ENCODE assay signal across 1 cellular context in the genomic region with DNA sequence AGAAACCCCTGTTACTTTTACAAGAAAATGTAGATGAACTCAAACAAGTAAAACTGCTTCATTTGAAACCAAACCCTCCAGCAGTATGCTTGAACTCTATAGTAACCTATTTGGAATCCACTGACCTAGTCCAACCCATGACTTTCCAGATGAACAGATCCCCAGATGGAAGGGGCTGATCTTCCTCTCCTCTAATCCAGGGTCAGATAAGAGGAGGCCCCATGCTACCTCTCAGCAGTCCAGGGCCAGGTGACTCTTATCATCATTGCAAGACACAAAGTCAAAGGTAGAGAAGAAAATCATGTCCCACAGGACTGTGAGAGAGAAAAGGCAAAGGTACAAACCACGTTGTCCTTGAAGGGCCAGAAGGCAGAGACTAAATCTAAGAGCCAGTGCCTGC.
TF ChIP-seq lines count a peak whose summit lies in the region.

No MANE protein-coding gene starts in this region.

TF ChIP-seq in K562, 482 proteins besides CTCF, POLR2A, EP300 and RAD21 (continued from another document and continues in another):
- TF ChIP-seq, protein P1, sequence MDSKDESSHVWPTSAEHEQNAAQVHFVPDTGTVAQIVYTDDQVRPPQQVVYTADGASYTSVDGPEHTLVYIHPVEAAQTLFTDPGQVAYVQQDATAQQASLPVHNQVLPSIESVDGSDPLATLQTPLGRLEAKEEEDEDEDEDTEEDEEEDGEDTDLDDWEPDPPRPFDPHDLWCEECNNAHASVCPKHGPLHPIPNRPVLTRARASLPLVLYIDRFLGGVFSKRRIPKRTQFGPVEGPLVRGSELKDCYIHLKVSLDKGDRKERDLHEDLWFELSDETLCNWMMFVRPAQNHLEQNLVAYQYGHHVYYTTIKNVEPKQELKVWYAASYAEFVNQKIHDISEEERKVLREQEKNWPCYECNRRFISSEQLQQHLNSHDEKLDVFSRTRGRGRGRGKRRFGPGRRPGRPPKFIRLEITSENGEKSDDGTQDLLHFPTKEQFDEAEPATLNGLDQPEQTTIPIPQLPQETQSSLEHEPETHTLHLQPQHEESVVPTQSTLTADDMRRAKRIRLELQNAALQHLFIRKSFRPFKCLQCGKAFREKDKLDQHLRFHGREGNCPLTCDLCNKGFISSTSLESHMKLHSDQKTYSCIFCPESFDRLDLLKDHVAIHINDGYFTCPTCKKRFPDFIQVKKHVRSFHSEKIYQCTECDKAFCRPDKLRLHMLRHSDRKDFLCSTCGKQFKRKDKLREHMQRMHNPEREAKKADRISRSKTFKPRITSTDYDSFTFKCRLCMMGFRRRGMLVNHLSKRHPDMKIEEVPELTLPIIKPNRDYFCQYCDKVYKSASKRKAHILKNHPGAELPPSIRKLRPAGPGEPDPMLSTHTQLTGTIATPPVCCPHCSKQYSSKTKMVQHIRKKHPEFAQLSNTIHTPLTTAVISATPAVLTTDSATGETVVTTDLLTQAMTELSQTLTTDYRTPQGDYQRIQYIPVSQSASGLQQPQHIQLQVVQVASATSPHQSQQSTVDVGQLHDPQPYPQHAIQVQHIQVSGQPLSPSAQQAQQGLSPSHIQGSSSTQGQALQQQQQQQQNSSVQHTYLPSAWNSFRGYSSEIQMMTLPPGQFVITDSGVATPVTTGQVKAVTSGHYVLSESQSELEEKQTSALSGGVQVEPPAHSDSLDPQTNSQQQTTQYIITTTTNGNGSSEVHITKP (IDR thresholded peaks at IDR 0.05; ENCODE audit: partially characterized antibody) = no peak
- TF ChIP-seq FOXM1 (IDR thresholded peaks at IDR 0.05; ENCODE audit: low read depth) (peak; percentile 60; the same call in 1 of the 2 replicates), FOXM1 (CRISPR knock-in tag; IDR thresholded peaks at IDR 0.05; ENCODE audit: low read depth) (no peak), TCFL5 (CRISPR knock-in tag; conservative IDR thresholded peaks at IDR 0.05) (no peak), ADNP (tag; IDR thresholded peaks at IDR 0.05) (no peak), IRF2 (CRISPR knock-in tag; IDR thresholded peaks at IDR 0.05) (no peak), ZNF780A (CRISPR knock-in tag; IDR thresholded peaks at IDR 0.05) (no peak), ZNF830 (CRISPR knock-in tag; IDR thresholded peaks at IDR 0.05) (no peak), YBX1 (IDR thresholded peaks at IDR 0.05) (no peak), ASH1L (IDR thresholded peaks at IDR 0.05; ENCODE audit: borderline replicate concordance, low read depth, partially characterized antibody) (no peak), ARHGAP35 (IDR thresholded peaks at IDR 0.05; ENCODE audit: partially characterized antibody) (no peak), ETV1 (tag; conservative IDR thresholded peaks at IDR 0.05; ENCODE audit: low read depth) (no peak), NR2F6 (CRISPR knock-in tag; IDR thresholded peaks at IDR 0.05) (no peak), TCF7L2 (IDR thresholded peaks at IDR 0.05; ENCODE audit: low read depth, low read length) (no peak), HDAC8 (tag; IDR thresholded peaks at IDR 0.05) (no peak), MCM2 (IDR thresholded peaks at IDR 0.05; ENCODE audit: low read depth) (no peak), ZNF134 (CRISPR knock-in tag; conservative IDR thresholded peaks at IDR 0.05) (no peak), NCOA1 (IDR thresholded peaks at IDR 0.05; ENCODE audit: low read depth) (peak; percentile 54; the same call in 1 of the 2 replicates), ZNF778 (CRISPR knock-in tag; IDR thresholded peaks at IDR 0.05) (no peak), CBFA2T2 (conservative IDR thresholded peaks at IDR 0.05) (peak; percentile 90), KLF10 (CRISPR knock-in tag; IDR thresholded peaks at IDR 0.05) (no peak), STAG1 (CRISPR knock-in tag; IDR thresholded peaks at IDR 0.05; ENCODE audit: borderline replicate concordance) (no peak), SMARCE1 (IDR thresholded peaks at IDR 0.05) (peak; percentile 65; the same call in 1 of the 2 replicates), RBM22 (IDR thresholded peaks at IDR 0.05; ENCODE audit: low read depth, low read length, poor library complexity, severe bottlenecking) (no peak), ZNF695 (CRISPR knock-in tag; IDR thresholded peaks at IDR 0.05) (no peak), TAF9B (IDR thresholded peaks at IDR 0.05; ENCODE audit: partially characterized antibody) (no peak), ZNF311 (CRISPR knock-in tag; IDR thresholded peaks at IDR 0.05) (no peak), STAT5A (IDR thresholded peaks at IDR 0.05; ENCODE audit: borderline replicate concordance, low read length) (peak; percentile 67), ZFPM2 (CRISPR knock-in tag; IDR thresholded peaks at IDR 0.05) (no peak), MEF2A (IDR thresholded peaks at IDR 0.05; ENCODE audit: control insufficient read depth, low read depth, low read length) (no peak), ZNF507 (tag; conservative IDR thresholded peaks at IDR 0.05) (no peak), POLR2H (tag; IDR thresholded peaks at IDR 0.05; ENCODE audit: low read depth) (no peak), EGR1 (conservative IDR thresholded peaks at IDR 0.05) (no peak), SMAD3 (CRISPR knock-in tag; conservative IDR thresholded peaks at IDR 0.05) (no peak), ZNF766 (CRISPR knock-in tag; conservative IDR thresholded peaks at IDR 0.05) (no peak), SIX5 (IDR thresholded peaks at IDR 0.05; ENCODE audit: borderline replicate concordance in 1 of 2, insufficient read depth in 1 of 2, low read depth in 1 of 2, low read length in 2 of 2) (no peak), NRF1 (conservative IDR thresholded peaks at IDR 0.05 in 1 of 2, IDR thresholded peaks at IDR 0.05 in 1 of 2) (no peak), FIP1L1 (IDR thresholded peaks at IDR 0.05; ENCODE audit: low read depth, low read length, poor library complexity, severe bottlenecking) (no peak), ZNF282 (CRISPR knock-in tag; IDR thresholded peaks at IDR 0.05) (no peak), THRAP3 (IDR thresholded peaks at IDR 0.05; ENCODE audit: borderline replicate concordance) (no peak), RCOR1 (IDR thresholded peaks at IDR 0.05; ENCODE audit: borderline replicate concordance in 1 of 2, low read depth in 2 of 2, low read length in 2 of 2) (peak in 1 of 2 experiments; percentile 87; a peak in 2 of 4 replicates), MAFK (IDR thresholded peaks at IDR 0.05; ENCODE audit: low read length) (no peak), PCBP1 (IDR thresholded peaks at IDR 0.05; ENCODE audit: low read depth, low read length, poor library complexity, severe bottlenecking) (no peak), SMARCC2 (IDR thresholded peaks at IDR 0.05; ENCODE audit: low read depth) (no peak), KLF13 (tag; IDR thresholded peaks at IDR 0.05; ENCODE audit: borderline replicate concordance, low read depth) (no peak), CBX2 (IDR thresholded peaks at IDR 0.05; ENCODE audit: insufficient read depth, low read length, poor library complexity, severe bottlenecking) (no peak), CC2D1A (IDR thresholded peaks at IDR 0.05) (peak; percentile 80; the same call in 1 of the 2 replicates), ZNF445 (CRISPR knock-in tag; IDR thresholded peaks at IDR 0.05; ENCODE audit: low read depth) (no peak), ELF1 (tag; IDR thresholded peaks at IDR 0.05) (no peak)
- TF ChIP-seq, protein P2, sequence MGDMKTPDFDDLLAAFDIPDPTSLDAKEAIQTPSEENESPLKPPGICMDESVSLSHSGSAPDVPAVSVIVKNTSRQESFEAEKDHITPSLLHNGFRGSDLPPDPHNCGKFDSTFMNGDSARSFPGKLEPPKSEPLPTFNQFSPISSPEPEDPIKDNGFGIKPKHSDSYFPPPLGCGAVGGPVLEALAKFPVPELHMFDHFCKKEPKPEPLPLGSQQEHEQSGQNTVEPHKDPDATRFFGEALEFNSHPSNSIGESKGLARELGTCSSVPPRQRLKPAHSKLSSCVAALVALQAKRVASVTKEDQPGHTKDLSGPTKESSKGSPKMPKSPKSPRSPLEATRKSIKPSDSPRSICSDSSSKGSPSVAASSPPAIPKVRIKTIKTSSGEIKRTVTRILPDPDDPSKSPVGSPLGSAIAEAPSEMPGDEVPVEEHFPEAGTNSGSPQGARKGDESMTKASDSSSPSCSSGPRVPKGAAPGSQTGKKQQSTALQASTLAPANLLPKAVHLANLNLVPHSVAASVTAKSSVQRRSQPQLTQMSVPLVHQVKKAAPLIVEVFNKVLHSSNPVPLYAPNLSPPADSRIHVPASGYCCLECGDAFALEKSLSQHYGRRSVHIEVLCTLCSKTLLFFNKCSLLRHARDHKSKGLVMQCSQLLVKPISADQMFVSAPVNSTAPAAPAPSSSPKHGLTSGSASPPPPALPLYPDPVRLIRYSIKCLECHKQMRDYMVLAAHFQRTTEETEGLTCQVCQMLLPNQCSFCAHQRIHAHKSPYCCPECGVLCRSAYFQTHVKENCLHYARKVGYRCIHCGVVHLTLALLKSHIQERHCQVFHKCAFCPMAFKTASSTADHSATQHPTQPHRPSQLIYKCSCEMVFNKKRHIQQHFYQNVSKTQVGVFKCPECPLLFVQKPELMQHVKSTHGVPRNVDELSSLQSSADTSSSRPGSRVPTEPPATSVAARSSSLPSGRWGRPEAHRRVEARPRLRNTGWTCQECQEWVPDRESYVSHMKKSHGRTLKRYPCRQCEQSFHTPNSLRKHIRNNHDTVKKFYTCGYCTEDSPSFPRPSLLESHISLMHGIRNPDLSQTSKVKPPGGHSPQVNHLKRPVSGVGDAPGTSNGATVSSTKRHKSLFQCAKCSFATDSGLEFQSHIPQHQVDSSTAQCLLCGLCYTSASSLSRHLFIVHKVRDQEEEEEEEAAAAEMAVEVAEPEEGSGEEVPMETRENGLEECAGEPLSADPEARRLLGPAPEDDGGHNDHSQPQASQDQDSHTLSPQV (IDR thresholded peaks at IDR 0.05) = peak; percentile 51; the same call in 1 of the 2 replicates
- TF ChIP-seq, protein P3, sequence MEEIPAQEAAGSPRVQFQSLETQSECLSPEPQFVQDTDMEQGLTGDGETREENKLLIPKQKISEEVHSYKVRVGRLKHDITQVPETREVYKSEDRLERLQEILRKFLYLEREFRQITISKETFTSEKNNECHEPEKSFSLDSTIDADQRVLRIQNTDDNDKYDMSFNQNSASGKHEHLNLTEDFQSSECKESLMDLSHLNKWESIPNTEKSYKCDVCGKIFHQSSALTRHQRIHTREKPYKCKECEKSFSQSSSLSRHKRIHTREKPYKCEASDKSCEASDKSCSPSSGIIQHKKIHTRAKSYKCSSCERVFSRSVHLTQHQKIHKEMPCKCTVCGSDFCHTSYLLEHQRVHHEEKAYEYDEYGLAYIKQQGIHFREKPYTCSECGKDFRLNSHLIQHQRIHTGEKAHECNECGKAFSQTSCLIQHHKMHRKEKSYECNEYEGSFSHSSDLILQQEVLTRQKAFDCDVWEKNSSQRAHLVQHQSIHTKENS (CRISPR knock-in tag; IDR thresholded peaks at IDR 0.05) = no peak
- TF ChIP-seq, protein P4, sequence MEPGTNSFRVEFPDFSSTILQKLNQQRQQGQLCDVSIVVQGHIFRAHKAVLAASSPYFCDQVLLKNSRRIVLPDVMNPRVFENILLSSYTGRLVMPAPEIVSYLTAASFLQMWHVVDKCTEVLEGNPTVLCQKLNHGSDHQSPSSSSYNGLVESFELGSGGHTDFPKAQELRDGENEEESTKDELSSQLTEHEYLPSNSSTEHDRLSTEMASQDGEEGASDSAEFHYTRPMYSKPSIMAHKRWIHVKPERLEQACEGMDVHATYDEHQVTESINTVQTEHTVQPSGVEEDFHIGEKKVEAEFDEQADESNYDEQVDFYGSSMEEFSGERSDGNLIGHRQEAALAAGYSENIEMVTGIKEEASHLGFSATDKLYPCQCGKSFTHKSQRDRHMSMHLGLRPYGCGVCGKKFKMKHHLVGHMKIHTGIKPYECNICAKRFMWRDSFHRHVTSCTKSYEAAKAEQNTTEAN (CRISPR knock-in tag; IDR thresholded peaks at IDR 0.05) = no peak
- TF ChIP-seq, protein P5, sequence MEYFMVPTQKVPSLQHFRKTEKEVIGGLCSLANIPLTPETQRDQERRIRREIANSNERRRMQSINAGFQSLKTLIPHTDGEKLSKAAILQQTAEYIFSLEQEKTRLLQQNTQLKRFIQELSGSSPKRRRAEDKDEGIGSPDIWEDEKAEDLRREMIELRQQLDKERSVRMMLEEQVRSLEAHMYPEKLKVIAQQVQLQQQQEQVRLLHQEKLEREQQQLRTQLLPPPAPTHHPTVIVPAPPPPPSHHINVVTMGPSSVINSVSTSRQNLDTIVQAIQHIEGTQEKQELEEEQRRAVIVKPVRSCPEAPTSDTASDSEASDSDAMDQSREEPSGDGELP (CRISPR knock-in tag; IDR thresholded peaks at IDR 0.05; ENCODE audit: borderline replicate concordance) = 0 out of 2 replicates have a peak, but pooled peaks have one; percentile 14
- TF ChIP-seq, protein P6, sequence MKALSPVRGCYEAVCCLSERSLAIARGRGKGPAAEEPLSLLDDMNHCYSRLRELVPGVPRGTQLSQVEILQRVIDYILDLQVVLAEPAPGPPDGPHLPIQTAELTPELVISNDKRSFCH (CRISPR knock-in tag; IDR thresholded peaks at IDR 0.05) = no peak
- TF ChIP-seq, protein P6 (tag; IDR thresholded peaks at IDR 0.05) = no peak
- TF ChIP-seq, protein P7, sequence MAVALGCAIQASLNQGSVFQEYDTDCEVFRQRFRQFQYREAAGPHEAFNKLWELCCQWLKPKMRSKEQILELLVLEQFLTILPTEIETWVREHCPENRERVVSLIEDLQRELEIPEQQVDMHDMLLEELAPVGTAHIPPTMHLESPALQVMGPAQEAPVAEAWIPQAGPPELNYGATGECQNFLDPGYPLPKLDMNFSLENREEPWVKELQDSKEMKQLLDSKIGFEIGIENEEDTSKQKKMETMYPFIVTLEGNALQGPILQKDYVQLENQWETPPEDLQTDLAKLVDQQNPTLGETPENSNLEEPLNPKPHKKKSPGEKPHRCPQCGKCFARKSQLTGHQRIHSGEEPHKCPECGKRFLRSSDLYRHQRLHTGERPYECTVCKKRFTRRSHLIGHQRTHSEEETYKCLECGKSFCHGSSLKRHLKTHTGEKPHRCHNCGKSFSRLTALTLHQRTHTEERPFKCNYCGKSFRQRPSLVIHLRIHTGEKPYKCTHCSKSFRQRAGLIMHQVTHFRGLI (CRISPR knock-in tag; IDR thresholded peaks at IDR 0.05) = no peak
- TF ChIP-seq, protein P8, sequence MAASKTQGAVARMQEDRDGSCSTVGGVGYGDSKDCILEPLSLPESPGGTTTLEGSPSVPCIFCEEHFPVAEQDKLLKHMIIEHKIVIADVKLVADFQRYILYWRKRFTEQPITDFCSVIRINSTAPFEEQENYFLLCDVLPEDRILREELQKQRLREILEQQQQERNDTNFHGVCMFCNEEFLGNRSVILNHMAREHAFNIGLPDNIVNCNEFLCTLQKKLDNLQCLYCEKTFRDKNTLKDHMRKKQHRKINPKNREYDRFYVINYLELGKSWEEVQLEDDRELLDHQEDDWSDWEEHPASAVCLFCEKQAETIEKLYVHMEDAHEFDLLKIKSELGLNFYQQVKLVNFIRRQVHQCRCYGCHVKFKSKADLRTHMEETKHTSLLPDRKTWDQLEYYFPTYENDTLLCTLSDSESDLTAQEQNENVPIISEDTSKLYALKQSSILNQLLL (CRISPR knock-in tag; IDR thresholded peaks at IDR 0.05; ENCODE audit: borderline replicate concordance) = no peak
